1 cellular context compared by ENCODE assay signal in the genomic region with DNA sequence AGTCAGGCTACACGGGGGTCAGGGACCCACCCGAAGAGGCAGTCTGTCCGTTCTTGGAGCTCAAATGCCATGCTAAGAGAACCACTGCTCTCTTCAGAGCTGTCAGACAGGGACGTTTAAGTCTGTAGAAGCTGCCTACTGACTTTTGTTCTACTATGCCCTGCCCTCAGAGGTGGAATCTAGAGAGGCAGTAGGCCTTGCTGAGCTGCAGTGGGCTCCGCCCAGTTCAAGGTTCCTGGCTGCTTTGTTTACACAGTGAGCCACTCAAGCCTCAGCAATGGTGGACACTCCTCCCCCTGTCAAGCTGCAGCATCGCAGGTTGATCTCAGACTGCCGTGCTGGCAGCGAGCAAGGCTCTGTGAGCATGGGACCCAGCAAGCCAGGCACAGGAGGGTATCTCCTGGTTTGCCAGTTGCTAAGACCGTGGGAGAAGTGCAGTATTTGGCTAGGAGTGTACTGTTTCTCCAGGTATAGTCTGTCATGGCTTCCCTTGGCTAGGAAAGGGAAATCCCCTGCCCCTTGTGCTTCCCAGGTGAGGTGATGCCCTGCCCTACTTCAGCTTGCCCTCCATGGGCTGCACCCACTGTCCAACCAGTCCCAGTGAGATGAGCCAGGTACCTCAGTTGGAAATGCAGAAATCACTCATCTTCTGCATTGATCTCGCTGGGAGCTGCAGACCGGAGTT.
TF ChIP-seq lines count a peak whose summit lies in the region.

No MANE protein-coding gene starts in this region.

TF ChIP-seq in HepG2, 621 proteins besides CTCF, POLR2A, EP300 and RAD21 (continued from another document and continues in another):
- TF ChIP-seq ZBTB38 (CRISPR knock-in tag; IDR thresholded peaks at IDR 0.05) (peak; percentile 61; the same call in 1 of the 2 replicates), KDM6A (CRISPR knock-in tag; IDR thresholded peaks at IDR 0.05; ENCODE audit: low read depth) (peak; percentile 75), SPEN (CRISPR knock-in tag; IDR thresholded peaks at IDR 0.05; ENCODE audit: low read depth) (peak; percentile 87), IRF2 (CRISPR knock-in tag; IDR thresholded peaks at IDR 0.05) (peak; percentile 43; the same call in 1 of the 2 replicates), RARA (CRISPR knock-in tag; IDR thresholded peaks at IDR 0.05) (peak; percentile 47), ARNTL (CRISPR knock-in tag; IDR thresholded peaks at IDR 0.05) (peak; percentile 57; the same call in 1 of the 2 replicates), ZNF431 (CRISPR knock-in tag; IDR thresholded peaks at IDR 0.05; ENCODE audit: borderline replicate concordance, low read depth) (0 out of 2 replicates have a peak, but pooled peaks have one; percentile 21), CBX1 (IDR thresholded peaks at IDR 0.05; ENCODE audit: low read depth) (peak; percentile 61), ZNF761 (CRISPR knock-in tag; conservative IDR thresholded peaks at IDR 0.05) (peak; percentile 75), HNF4A (CRISPR knock-in tag; IDR thresholded peaks at IDR 0.05) (peak; percentile 93), HMG20A (CRISPR knock-in tag; IDR thresholded peaks at IDR 0.05; ENCODE audit: borderline replicate concordance) (peak; percentile 49; the same call in 1 of the 2 replicates), HDAC2 (CRISPR knock-in tag; IDR thresholded peaks at IDR 0.05) (peak; percentile 79), SP5 (CRISPR knock-in tag; IDR thresholded peaks at IDR 0.05; ENCODE audit: borderline replicate concordance, low read depth) (peak; percentile 99), FOXC1 (CRISPR knock-in tag; IDR thresholded peaks at IDR 0.05; ENCODE audit: borderline replicate concordance) (peak; percentile 83), GATAD2A (CRISPR knock-in tag; IDR thresholded peaks at IDR 0.05) (peak; percentile 70), BORCS8-MEF2B (CRISPR knock-in tag; IDR thresholded peaks at IDR 0.05) (0 out of 2 replicates have a peak, but pooled peaks have one; percentile 58), ZNF724P (CRISPR knock-in tag; IDR thresholded peaks at IDR 0.05; ENCODE audit: borderline replicate concordance) (0 out of 2 replicates have a peak, but pooled peaks have one; percentile 24), ZNF510 (CRISPR knock-in tag; IDR thresholded peaks at IDR 0.05; ENCODE audit: low read depth) (peak; percentile 71; the same call in 1 of the 2 replicates), HDAC1 (CRISPR knock-in tag; IDR thresholded peaks at IDR 0.05) (peak; percentile 13; the same call in 1 of the 2 replicates), ZNF614 (CRISPR knock-in tag; IDR thresholded peaks at IDR 0.05; ENCODE audit: borderline replicate concordance) (0 out of 2 replicates have a peak, but pooled peaks have one; percentile 60), MTF2 (CRISPR knock-in tag; IDR thresholded peaks at IDR 0.05; ENCODE audit: borderline replicate concordance) (peak; percentile 44; the same call in 1 of the 2 replicates), MYC (CRISPR knock-in tag; IDR thresholded peaks at IDR 0.05; ENCODE audit: borderline replicate concordance) (peak; percentile 22; the same call in 1 of the 2 replicates), PAWR (CRISPR knock-in tag; IDR thresholded peaks at IDR 0.05; ENCODE audit: borderline replicate concordance) (0 out of 2 replicates have a peak, but pooled peaks have one; percentile 38), KDM2A (CRISPR knock-in tag; IDR thresholded peaks at IDR 0.05; ENCODE audit: borderline replicate concordance, low read depth) (peak; percentile 37; the same call in 1 of the 2 replicates), KLF16 (CRISPR knock-in tag; IDR thresholded peaks at IDR 0.05) (peak in 1 of 2 experiments; percentile 69; a peak in 1 of 4 replicates), ZZZ3 (CRISPR knock-in tag; IDR thresholded peaks at IDR 0.05; ENCODE audit: borderline replicate concordance) (peak; percentile 51; the same call in 1 of the 2 replicates), ZNF644 (CRISPR knock-in tag; IDR thresholded peaks at IDR 0.05; ENCODE audit: low read depth) (peak; percentile 87), ZNF12 (CRISPR knock-in tag; IDR thresholded peaks at IDR 0.05) (peak; percentile 63; the same call in 1 of the 2 replicates), RNF2 (conservative IDR thresholded peaks at IDR 0.05; ENCODE audit: low read depth) (0 out of 2 replicates have a peak, but pooled peaks have one; percentile 41), CEBPG (CRISPR knock-in tag; IDR thresholded peaks at IDR 0.05) (peak; percentile 36; the same call in 1 of the 2 replicates), TAF1 (CRISPR knock-in tag; IDR thresholded peaks at IDR 0.05) (peak; percentile 29; the same call in 1 of the 2 replicates), ZMYM4 (CRISPR knock-in tag; IDR thresholded peaks at IDR 0.05) (peak; percentile 80), ZFX (CRISPR knock-in tag; IDR thresholded peaks at IDR 0.05; ENCODE audit: low read depth) (peak; percentile 89)
- TF ChIP-seq, protein P1, sequence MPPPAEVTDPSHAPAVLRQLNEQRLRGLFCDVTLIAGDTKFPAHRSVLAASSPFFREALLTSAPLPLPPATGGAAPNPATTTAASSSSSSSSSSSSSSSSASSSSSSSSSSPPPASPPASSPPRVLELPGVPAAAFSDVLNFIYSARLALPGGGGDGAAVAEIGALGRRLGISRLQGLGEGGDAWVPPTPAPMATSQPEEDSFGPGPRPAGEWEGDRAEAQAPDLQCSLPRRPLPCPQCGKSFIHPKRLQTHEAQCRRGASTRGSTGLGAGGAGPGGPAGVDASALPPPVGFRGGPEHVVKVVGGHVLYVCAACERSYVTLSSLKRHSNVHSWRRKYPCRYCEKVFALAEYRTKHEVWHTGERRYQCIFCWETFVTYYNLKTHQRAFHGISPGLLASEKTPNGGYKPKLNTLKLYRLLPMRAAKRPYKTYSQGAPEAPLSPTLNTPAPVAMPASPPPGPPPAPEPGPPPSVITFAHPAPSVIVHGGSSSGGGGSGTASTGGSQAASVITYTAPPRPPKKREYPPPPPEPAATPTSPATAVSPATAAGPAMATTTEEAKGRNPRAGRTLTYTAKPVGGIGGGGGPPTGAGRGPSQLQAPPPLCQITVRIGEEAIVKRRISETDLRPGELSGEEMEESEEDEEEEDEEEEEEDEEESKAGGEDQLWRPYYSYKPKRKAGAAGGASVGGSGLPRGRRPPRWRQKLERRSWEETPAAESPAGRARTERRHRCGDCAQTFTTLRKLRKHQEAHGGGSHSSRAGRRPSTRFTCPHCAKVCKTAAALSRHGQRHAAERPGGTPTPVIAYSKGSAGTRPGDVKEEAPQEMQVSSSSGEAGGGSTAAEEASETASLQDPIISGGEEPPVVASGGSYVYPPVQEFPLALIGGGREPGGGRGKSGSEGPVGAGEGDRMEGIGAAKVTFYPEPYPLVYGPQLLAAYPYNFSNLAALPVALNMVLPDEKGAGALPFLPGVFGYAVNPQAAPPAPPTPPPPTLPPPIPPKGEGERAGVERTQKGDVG (CRISPR knock-in tag; IDR thresholded peaks at IDR 0.05; ENCODE audit: borderline replicate concordance) = 0 out of 2 replicates have a peak, but pooled peaks have one; percentile 35
- TF ChIP-seq, protein P2, sequence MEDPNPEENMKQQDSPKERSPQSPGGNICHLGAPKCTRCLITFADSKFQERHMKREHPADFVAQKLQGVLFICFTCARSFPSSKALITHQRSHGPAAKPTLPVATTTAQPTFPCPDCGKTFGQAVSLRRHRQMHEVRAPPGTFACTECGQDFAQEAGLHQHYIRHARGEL (CRISPR knock-in tag; IDR thresholded peaks at IDR 0.05) = peak; percentile 26; the same call in 1 of the 2 replicates
- TF ChIP-seq, protein P3, sequence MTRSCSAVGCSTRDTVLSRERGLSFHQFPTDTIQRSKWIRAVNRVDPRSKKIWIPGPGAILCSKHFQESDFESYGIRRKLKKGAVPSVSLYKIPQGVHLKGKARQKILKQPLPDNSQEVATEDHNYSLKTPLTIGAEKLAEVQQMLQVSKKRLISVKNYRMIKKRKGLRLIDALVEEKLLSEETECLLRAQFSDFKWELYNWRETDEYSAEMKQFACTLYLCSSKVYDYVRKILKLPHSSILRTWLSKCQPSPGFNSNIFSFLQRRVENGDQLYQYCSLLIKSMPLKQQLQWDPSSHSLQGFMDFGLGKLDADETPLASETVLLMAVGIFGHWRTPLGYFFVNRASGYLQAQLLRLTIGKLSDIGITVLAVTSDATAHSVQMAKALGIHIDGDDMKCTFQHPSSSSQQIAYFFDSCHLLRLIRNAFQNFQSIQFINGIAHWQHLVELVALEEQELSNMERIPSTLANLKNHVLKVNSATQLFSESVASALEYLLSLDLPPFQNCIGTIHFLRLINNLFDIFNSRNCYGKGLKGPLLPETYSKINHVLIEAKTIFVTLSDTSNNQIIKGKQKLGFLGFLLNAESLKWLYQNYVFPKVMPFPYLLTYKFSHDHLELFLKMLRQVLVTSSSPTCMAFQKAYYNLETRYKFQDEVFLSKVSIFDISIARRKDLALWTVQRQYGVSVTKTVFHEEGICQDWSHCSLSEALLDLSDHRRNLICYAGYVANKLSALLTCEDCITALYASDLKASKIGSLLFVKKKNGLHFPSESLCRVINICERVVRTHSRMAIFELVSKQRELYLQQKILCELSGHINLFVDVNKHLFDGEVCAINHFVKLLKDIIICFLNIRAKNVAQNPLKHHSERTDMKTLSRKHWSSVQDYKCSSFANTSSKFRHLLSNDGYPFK (CRISPR knock-in tag; IDR thresholded peaks at IDR 0.05; ENCODE audit: borderline replicate concordance) = peak; percentile 64; the same call in 1 of the 2 replicates
- TF ChIP-seq, protein P4, sequence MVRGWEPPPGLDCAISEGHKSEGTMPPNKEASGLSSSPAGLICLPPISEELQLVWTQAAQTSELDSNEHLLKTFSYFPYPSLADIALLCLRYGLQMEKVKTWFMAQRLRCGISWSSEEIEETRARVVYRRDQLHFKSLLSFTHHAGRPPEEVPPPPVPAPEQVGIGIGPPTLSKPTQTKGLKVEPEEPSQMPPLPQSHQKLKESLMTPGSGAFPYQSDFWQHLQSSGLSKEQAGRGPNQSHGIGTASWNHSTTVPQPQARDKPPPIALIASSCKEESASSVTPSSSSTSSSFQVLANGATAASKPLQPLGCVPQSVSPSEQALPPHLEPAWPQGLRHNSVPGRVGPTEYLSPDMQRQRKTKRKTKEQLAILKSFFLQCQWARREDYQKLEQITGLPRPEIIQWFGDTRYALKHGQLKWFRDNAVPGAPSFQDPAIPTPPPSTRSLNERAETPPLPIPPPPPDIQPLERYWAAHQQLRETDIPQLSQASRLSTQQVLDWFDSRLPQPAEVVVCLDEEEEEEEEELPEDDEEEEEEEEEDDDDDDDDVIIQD (CRISPR knock-in tag; IDR thresholded peaks at IDR 0.05; ENCODE audit: low read depth) = peak; percentile 63; the same call in 1 of the 2 replicates
- TF ChIP-seq, protein P5, sequence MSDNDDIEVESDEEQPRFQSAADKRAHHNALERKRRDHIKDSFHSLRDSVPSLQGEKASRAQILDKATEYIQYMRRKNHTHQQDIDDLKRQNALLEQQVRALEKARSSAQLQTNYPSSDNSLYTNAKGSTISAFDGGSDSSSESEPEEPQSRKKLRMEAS (IDR thresholded peaks at IDR 0.05) = peak; percentile 53; the same call in 1 of the 2 replicates
- TF ChIP-seq, protein P6, sequence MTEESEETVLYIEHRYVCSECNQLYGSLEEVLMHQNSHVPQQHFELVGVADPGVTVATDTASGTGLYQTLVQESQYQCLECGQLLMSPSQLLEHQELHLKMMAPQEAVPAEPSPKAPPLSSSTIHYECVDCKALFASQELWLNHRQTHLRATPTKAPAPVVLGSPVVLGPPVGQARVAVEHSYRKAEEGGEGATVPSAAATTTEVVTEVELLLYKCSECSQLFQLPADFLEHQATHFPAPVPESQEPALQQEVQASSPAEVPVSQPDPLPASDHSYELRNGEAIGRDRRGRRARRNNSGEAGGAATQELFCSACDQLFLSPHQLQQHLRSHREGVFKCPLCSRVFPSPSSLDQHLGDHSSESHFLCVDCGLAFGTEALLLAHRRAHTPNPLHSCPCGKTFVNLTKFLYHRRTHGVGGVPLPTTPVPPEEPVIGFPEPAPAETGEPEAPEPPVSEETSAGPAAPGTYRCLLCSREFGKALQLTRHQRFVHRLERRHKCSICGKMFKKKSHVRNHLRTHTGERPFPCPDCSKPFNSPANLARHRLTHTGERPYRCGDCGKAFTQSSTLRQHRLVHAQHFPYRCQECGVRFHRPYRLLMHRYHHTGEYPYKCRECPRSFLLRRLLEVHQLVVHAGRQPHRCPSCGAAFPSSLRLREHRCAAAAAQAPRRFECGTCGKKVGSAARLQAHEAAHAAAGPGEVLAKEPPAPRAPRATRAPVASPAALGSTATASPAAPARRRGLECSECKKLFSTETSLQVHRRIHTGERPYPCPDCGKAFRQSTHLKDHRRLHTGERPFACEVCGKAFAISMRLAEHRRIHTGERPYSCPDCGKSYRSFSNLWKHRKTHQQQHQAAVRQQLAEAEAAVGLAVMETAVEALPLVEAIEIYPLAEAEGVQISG (CRISPR knock-in tag; IDR thresholded peaks at IDR 0.05) = peak; percentile 89
- TF ChIP-seq, protein P7, sequence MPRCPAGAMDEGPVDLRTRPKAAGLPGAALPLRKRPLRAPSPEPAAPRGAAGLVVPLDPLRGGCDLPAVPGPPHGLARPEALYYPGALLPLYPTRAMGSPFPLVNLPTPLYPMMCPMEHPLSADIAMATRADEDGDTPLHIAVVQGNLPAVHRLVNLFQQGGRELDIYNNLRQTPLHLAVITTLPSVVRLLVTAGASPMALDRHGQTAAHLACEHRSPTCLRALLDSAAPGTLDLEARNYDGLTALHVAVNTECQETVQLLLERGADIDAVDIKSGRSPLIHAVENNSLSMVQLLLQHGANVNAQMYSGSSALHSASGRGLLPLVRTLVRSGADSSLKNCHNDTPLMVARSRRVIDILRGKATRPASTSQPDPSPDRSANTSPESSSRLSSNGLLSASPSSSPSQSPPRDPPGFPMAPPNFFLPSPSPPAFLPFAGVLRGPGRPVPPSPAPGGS (CRISPR knock-in tag; IDR thresholded peaks at IDR 0.05) = 0 out of 2 replicates have a peak, but pooled peaks have one; percentile 32
- TF ChIP-seq, protein P8, sequence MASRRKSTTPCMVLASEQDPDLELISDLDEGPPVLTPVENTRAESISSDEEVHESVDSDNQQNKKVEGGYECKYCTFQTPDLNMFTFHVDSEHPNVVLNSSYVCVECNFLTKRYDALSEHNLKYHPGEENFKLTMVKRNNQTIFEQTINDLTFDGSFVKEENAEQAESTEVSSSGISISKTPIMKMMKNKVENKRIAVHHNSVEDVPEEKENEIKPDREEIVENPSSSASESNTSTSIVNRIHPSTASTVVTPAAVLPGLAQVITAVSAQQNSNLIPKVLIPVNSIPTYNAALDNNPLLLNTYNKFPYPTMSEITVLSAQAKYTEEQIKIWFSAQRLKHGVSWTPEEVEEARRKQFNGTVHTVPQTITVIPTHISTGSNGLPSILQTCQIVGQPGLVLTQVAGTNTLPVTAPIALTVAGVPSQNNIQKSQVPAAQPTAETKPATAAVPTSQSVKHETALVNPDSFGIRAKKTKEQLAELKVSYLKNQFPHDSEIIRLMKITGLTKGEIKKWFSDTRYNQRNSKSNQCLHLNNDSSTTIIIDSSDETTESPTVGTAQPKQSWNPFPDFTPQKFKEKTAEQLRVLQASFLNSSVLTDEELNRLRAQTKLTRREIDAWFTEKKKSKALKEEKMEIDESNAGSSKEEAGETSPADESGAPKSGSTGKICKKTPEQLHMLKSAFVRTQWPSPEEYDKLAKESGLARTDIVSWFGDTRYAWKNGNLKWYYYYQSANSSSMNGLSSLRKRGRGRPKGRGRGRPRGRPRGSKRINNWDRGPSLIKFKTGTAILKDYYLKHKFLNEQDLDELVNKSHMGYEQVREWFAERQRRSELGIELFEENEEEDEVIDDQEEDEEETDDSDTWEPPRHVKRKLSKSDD (CRISPR knock-in tag; IDR thresholded peaks at IDR 0.05; ENCODE audit: low read depth) = 0 out of 2 replicates have a peak, but pooled peaks have one; percentile 64
